Comparison of ENCODE assay signal across 21 cellular contexts in genomic region chr2:16185671-16186391, GRCh38.
"Had no signal": no experiment of that assay in that cellular context is flagged by ENCODE, and none has a peak within 500 bp of the region (broad histone marks: within the 10 kb centered on the region; RNA-seq: fewer than 3 reads in every experiment).

No MANE protein-coding gene starts in this region.

- H3K4me3 Mint-ChIP-seq: naive thymus-derived CD4-positive, alpha-beta T cell; nephron progenitor cell had no signal

- H3K36me3 ChIP-seq: ovary, tibial nerve, upper lobe of right lung, vagina had no signal

- H3K4me3 ChIP-seq: coronary artery, hepatocyte, lung, ovary, smooth muscle cell, tibial nerve, upper lobe of right lung, vagina had no signal

- ATAC-seq: left cardiac atrium; left ventricle myocardium superior; naive thymus-derived CD4-positive, alpha-beta T cell; right cardiac atrium; upper lobe of right lung had no signal

- H3K9me3 Mint-ChIP-seq: naive thymus-derived CD4-positive, alpha-beta T cell; nephron progenitor cell had no signal

- H3K4me2 ChIP-seq: hepatocyte, smooth muscle cell had no signal

- H3K27ac ChIP-seq: coronary artery, hepatocyte, ovary, tibial nerve, upper lobe of right lung, vagina had no signal

- H3K9me3 ChIP-seq: ovary, tibial nerve, upper lobe of right lung, vagina had no signal

- H3K79me2 ChIP-seq: hepatocyte had no signal

- H3K36me3 Mint-ChIP-seq: naive thymus-derived CD4-positive, alpha-beta T cell had no signal

- H3K27me3 ChIP-seq: hepatocyte, ovary, tibial nerve, upper lobe of right lung, vagina had no signal

- H3K27ac Mint-ChIP-seq: naive thymus-derived CD4-positive, alpha-beta T cell; nephron progenitor cell had no signal

- H3K4me1 ChIP-seq: tibial nerve, upper lobe of right lung, vagina had no signal

- DNase-seq: effector CD4-positive, alpha-beta T cell; foreskin melanocyte; head of caudate nucleus; kidney; left cardiac atrium; left ventricle myocardium superior; mesenchymal stem cell; naive thymus-derived CD4-positive, alpha-beta T cell; nephron progenitor cell; nucleus accumbens; ovary; right cardiac atrium; stimulated activated CD4-positive, alpha-beta T cell treated with anti-CD3 and anti-CD28 coated beads, Interleukin-2, amount 100 ng/mL, for 48 hours; stimulated activated naive CD4-positive, alpha-beta T cell treated with Interleukin-2 at 50 U/mL for 16 hours; upper lobe of right lung had no signal

- H2AFZ ChIP-seq: hepatocyte had no signal
